In genomic region chr2:200435379-200435778, GRCh38 we compare ENCODE assay signal across 14 cellular contexts.
"Had no signal": no experiment of that assay in that cellular context is flagged by ENCODE, and none has a peak within 500 bp of the region (broad histone marks: within the 10 kb centered on the region; RNA-seq: fewer than 3 reads in every experiment).

No MANE protein-coding gene starts in this region.

- H3K4me3 ChIP-seq: lower lobe of right lung had no signal

- H3K4me1 ChIP-seq: lower lobe of right lung had no signal

- ATAC-seq: activated CD8-positive, alpha-beta T cell treated with anti-CD3 and anti-CD28 coated beads, Interleukin-2, amount 10 ng/mL, durations not matched to agents 7 days and 5 days; lower lobe of right lung; right cardiac atrium had no signal

- DNase-seq: activated CD4-positive, alpha-beta T cell treated with anti-CD3 and anti-CD28 coated beads for 4 hours; activated CD8-positive, alpha-beta memory T cell treated with anti-CD3 and anti-CD28 coated beads, Interleukin-2, amount 50 U/mL, for 48 hours; activated CD8-positive, alpha-beta T cell treated with anti-CD3 and anti-CD28 coated beads, Interleukin-2, amount 10 ng/mL, durations not matched to agents 7 days and 5 days; activated naive CD8-positive, alpha-beta T cell treated with anti-CD3 and anti-CD28 coated beads, Interleukin-2, amount 10 ng/mL, durations not matched to agents 7 days and 5 days; aorta; effector CD4-positive, alpha-beta T cell; lower lobe of right lung; naive B cell; right cardiac atrium; stimulated activated CD4-positive, alpha-beta T cell treated with anti-CD3 and anti-CD28 coated beads, Interleukin-2, amount 100 ng/mL, for 24 hours; stimulated activated naive CD4-positive, alpha-beta T cell; substantia nigra; T1000; WERI-Rb-1 had no signal

- H3K27ac ChIP-seq: lower lobe of right lung, WERI-Rb-1 had no signal

- H3K36me3 ChIP-seq: WERI-Rb-1 had no signal

- H3K9me3 ChIP-seq: lower lobe of right lung had no signal
